ENCODE assay signal across 8 cellular contexts in the genomic region with DNA sequence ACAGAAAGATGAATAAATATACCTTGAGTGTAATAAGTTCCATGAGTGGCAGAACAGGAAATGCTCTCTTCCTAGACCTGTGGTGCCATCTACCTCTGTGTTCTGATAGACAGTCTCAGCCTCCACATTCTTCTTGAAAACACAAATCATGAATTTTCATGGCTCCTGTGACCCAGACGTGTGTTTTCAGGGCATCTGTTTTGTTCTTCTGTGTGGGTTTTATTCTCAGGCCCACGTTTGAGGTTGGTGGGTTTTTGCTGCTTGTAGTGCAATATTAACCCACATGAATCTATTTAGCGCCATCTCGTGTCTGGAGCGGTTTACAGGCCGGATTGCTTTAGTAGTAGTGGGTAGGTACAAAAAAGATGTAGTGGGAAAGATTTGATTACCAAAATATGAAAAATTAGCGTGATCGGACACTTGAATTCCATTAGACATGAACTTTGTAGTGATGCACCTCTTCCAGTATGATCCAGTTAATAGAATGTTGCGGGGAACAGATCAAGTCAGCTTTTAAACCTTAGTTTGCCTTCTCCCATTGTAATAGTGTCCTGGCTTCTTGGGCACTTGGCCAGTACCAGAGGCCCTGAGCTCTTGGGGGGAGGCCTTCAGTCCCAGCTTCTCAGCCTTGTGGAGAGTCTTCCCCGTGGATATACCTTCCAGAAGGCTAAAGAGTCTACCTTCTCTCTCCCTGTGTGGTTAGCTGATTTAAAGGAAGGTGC.
DNase-seq lines count a peak whose midpoint lies in the region; ATAC-seq and TF ChIP-seq lines count a peak whose summit lies in the region.

No MANE protein-coding gene starts in this region.

- no peak for TF ChIP-seq POLR2A in gastrocnemius medialis (IDR thresholded peaks at IDR 0.05)

- TF ChIP-seq CTCF in A673 (conservative IDR thresholded peaks at IDR 0.05; ENCODE audit: low read depth, low read length) (peak; percentile 80), GM12874 (IDR thresholded peaks at IDR 0.05; ENCODE audit: insufficient read depth, low read depth, low read length) (peak; percentile 47), VCaP (conservative IDR thresholded peaks at IDR 0.05) (peak; percentile 84), glutamatergic neuron (IDR thresholded peaks at IDR 0.05; ENCODE audit: partially characterized antibody, unreplicated experiment) (no peak), gastrocnemius medialis (IDR thresholded peaks at IDR 0.05 in 4 of 5, conservative IDR thresholded peaks at IDR 0.05 in 1 of 5) (peak; percentile 25 to 56 (median 50))

- H3K27me3 ChIP-seq in A673 (replicated peaks; ENCODE audit: insufficient read depth, low read depth, low read length, poor library complexity): peaks cover 18% of the 10 kb centered on the region
- no peaks in the 10 kb centered on the region for H3K27me3 ChIP-seq in gastrocnemius medialis

- H3K9me3 Mint-ChIP-seq in glutamatergic neuron (ENCODE audit: unreplicated experiment): no peaks in the 10 kb centered on the region

- no peaks in the 10 kb centered on the region for H3K4me1 Mint-ChIP-seq in glutamatergic neuron (ENCODE audit: low read depth, unreplicated experiment)

- intact Hi-C loops in A673 (cut with micrococcal nuclease; ENCODE audit: unreplicated experiment): loop anchor here (1.0 kb wide), 2 partner anchors 276 to 476 kb away; no protein-coding TSS in a partner anchor
- intact Hi-C loops in gastrocnemius medialis (cut with DNase I; ENCODE audit: low total_unique reads): loop anchor here (1.0 to 10.0 kb wide), 4 partner anchors 107 to 555 kb away; partner anchors contain the start of genes FHOD3 and MOCOS

- no peak overlapping the region for H3K4me3 Mint-ChIP-seq in glutamatergic neuron (ENCODE audit: unreplicated experiment)

- H3K27ac ChIP-seq in A673 (ENCODE audit: low read depth, low read length, poor library complexity, severe bottlenecking) (no peak overlapping the region), VCaP (peak overlapping the region; percentile 38), gastrocnemius medialis (no peak overlapping the region)

- H3K4me3 ChIP-seq in A673 (ENCODE audit: low read depth, low read length, poor library complexity, severe bottlenecking): no peak overlapping the region
- H3K4me3 ChIP-seq in gastrocnemius medialis: no peak overlapping the region

- H3K36me3 Mint-ChIP-seq in glutamatergic neuron (ENCODE audit: unreplicated experiment): no peaks in the 10 kb centered on the region

- DNase-seq in A673 (ENCODE audit: low spot score) (peak; percentile 57), MV-4-11 (lab: John Stamatoyannopoulos, UW) (peak; percentile 19), glutamatergic neuron (peak; percentile 64), gastrocnemius medialis (peak in 1 of 2 donors; percentile 42)

- peak; percentile 77 to 90 for ATAC-seq in gastrocnemius medialis
- ATAC-seq in HG03045 (IDR thresholded peaks at IDR 0.05; ENCODE audit: unreplicated experiment): no peak
- no peak for ATAC-seq in HG03097 (IDR thresholded peaks at IDR 0.05; ENCODE audit: low FRiP score, unreplicated experiment)

- CTCF ChIA-PET in A673 (lab: Charles Lee): interaction anchor here (0.5 to 0.8 kb wide), 2 partner anchors 183 to 476 kb away, joined by 4 read pairs; no protein-coding TSS in a partner anchor

- in situ Hi-C loops in gastrocnemius medialis (cut with MboI; ENCODE audit: low sequenced_read_pairs in 4 of 4): loop anchor here in 2 of 4 donors (10.0 to 25.0 kb wide), 2 partner anchors 285 to 287 kb away; partner anchors contain the start of gene FHOD3 (in 1 of the 2)

- POLR2A ChIA-PET in A673 (lab: Charles Lee; ENCODE audit: low non-redundant PET): interaction anchor here (0.7 kb wide), 1 partner anchor 390 kb away, joined by 8 read pairs; no protein-coding TSS in a partner anchor

- no peaks in the 10 kb centered on the region for H3K4me1 ChIP-seq in A673 (ENCODE audit: insufficient read depth, low read length, poor library complexity, severe bottlenecking)
- H3K4me1 ChIP-seq in gastrocnemius medialis: peaks cover 0 to 6% of the 10 kb centered on the region in 2 donors

- H3K36me3 ChIP-seq in A673 (ENCODE audit: insufficient read depth, low read length, poor library complexity, severe bottlenecking): no peaks in the 10 kb centered on the region
- H3K36me3 ChIP-seq in gastrocnemius medialis: no peaks in the 10 kb centered on the region

- no peaks in the 10 kb centered on the region for H3K27me3 Mint-ChIP-seq in glutamatergic neuron (ENCODE audit: unreplicated experiment)

- no peak overlapping the region for H3K27ac Mint-ChIP-seq in glutamatergic neuron (ENCODE audit: unreplicated experiment)

- no TSS peak for BruUV-seq in A673 (replicated peaks; lab: Mats Ljungman, UMichigan)

- H3K9me3 ChIP-seq in A673 (ENCODE audit: low read depth, low read length, poor library complexity, severe bottlenecking) (no peaks in the 10 kb centered on the region), gastrocnemius medialis (no peaks in the 10 kb centered on the region)

Comparison
In these comparisons a context has a peak if more than half of its experiments do, and no peak if none do; other contexts are left out.
1. ATAC-seq: peak in gastrocnemius medialis (2 of 2); none in HG03045 (single experiment) and HG03097 (single experiment).